In genomic region chr16:27304102-27304501, GRCh38 we compare ENCODE assay signal across 16 cellular contexts.
"Had no signal": no experiment of that assay in that cellular context is flagged by ENCODE, and none has a peak within 500 bp of the region (broad histone marks: within the 10 kb centered on the region; RNA-seq: fewer than 3 reads in every experiment).

No MANE protein-coding gene starts in this region.

- FAIRE-seq: colon, islet of Langerhans, small intestine had no signal

- H3K27me3 Mint-ChIP-seq: naive thymus-derived CD8-positive, alpha-beta T cell; stimulated activated naive CD8-positive, alpha-beta T cell treated with anti-CD3 and anti-CD28 coated beads, Interleukin-15, Interleukin-2, amounts not matched to agents 100 ng/mL and 50 ng/mL, for 24 hours had no signal

- H3K4me3 Mint-ChIP-seq: naive thymus-derived CD8-positive, alpha-beta T cell; stimulated activated naive CD8-positive, alpha-beta T cell treated with anti-CD3 and anti-CD28 coated beads, Interleukin-15, Interleukin-2, amounts not matched to agents 100 ng/mL and 50 ng/mL, for 24 hours had no signal

- H3K4me1 ChIP-seq: gastrocnemius medialis, tibial artery, uterus had no signal

- H3K9me3 ChIP-seq: tibial artery, upper lobe of left lung, uterus had no signal

- H3K27me3 ChIP-seq: dorsolateral prefrontal cortex, gastrocnemius medialis, heart right ventricle, tibial artery, upper lobe of left lung, uterus had no signal

- H3K36me3 Mint-ChIP-seq: naive thymus-derived CD8-positive, alpha-beta T cell had no signal

- H3K4me3 ChIP-seq: dorsolateral prefrontal cortex, gastrocnemius medialis, heart right ventricle, tibial artery, upper lobe of left lung, uterus had no signal

- ATAC-seq: gastrocnemius medialis; heart right ventricle; naive thymus-derived CD8-positive, alpha-beta T cell had no signal

- H3K36me3 ChIP-seq: gastrocnemius medialis, heart right ventricle, tibial artery, upper lobe of left lung had no signal

- H3K27ac ChIP-seq: gastrocnemius medialis, tibial artery, uterus had no signal

- DNase-seq: dorsolateral prefrontal cortex; effector CD8-positive, alpha-beta T cell; gastrocnemius medialis; heart right ventricle; hypothalamus; kidney glomerular epithelial cell; naive thymus-derived CD8-positive, alpha-beta T cell; small intestine; stimulated activated CD4-positive, alpha-beta T cell treated with anti-CD3 and anti-CD28 coated beads, Interleukin-12 subunit alpha, Interleukin-12 subunit beta, amount 100 ng/mL, for 4 hours; stimulated activated CD4-positive, alpha-beta T cell treated with anti-CD3 and anti-CD28 coated beads, Interleukin-2, amount 100 ng/mL, for 48 hours; uterus had no signal
